In genomic region chr1:151059342-151060240, GRCh38 we compare ENCODE assay signal across 8 cellular contexts. TPM values are rescaled to one million over a fixed set of nuclear protein-coding genes. Genes with fewer than 3 reads are reported as not detected.
DNase-seq lines count a peak whose midpoint lies in the region; ATAC-seq and TF ChIP-seq lines count a peak whose summit lies in the region.

A gene with protein sequence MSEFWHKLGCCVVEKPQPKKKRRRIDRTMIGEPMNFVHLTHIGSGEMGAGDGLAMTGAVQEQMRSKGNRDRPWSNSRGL (minus strand): TSS chr1:151059622. CDS start chr1:151055730, 3,892 bp downstream.

- peak; percentile 82 for ATAC-seq in HG02642 (IDR thresholded peaks at IDR 0.05; ENCODE audit: poor library complexity, unreplicated experiment)

- intact Hi-C loops in T-helper 1 cell treated with Interleukin-12 subunit alpha and Interleukin-12 subunit beta and Interleukin-4 antibody, amounts not matched to agents 30 ng/mL and 1 ng/mL, for 36 hours (cut with micrococcal nuclease), result loop anchor here (1.0 to 5.0 kb wide), 13 partner anchors 11 to 697 kb away; partner anchors contain the start of genes GABPB2, GOLPH3L, LYSMD1 and MCL1
- intact Hi-C loops in vagina (cut with DNase I), result no loop called here

- DNase-seq in NCI-H1436 (lab: John Stamatoyannopoulos, UW) (peak; percentile 80), amniotic stem cell (lab: John Stamatoyannopoulos, UW) (peak; percentile 73), right atrium auricular region (ENCODE audit: low spot score) (peak; percentile 86), putamen (ENCODE audit: low spot score) (peak; percentile 79), vagina (ENCODE audit: extremely low spot score in 2 of 2) (no peak)

- H3K9me3 ChIP-seq in right atrium auricular region (no peaks in the 10 kb centered on the region), vagina (no peaks in the 10 kb centered on the region)

- H3K27me3 ChIP-seq in right atrium auricular region (no peaks in the 10 kb centered on the region), vagina (no peaks in the 10 kb centered on the region)

- H3K4me1 ChIP-seq in right atrium auricular region, result peaks cover 0 to 49% of the 10 kb centered on the region in 2 donors
- peaks cover 47% of the 10 kb centered on the region for H3K4me1 ChIP-seq in vagina

- H3K36me3 ChIP-seq in right atrium auricular region, result peaks cover 18% of the 10 kb centered on the region
- peaks cover 1 to 12% of the 10 kb centered on the region in 2 donors for H3K36me3 ChIP-seq in vagina

- TF ChIP-seq POLR2A in vagina (IDR thresholded peaks at IDR 0.05), result peak in 1 of 2 donors; percentile 79

- TF ChIP-seq CTCF in GM12874 (IDR thresholded peaks at IDR 0.05; ENCODE audit: insufficient read depth, low read depth, low read length), result peak; percentile 93
- TF ChIP-seq CTCF in right atrium auricular region (IDR thresholded peaks at IDR 0.05), result peak; percentile 85 to 98
- TF ChIP-seq CTCF in vagina (IDR thresholded peaks at IDR 0.05), result peak in 2 of 3 experiments; percentile 58 to 80

- H3K27ac ChIP-seq in right atrium auricular region (peak within 1 kb of the TSS; percentile 96 to 98), vagina (peak within 1 kb of the TSS; percentile 90)

- H3K4me3 ChIP-seq in right atrium auricular region (peak within 1 kb of the TSS; percentile 86 to 94), vagina (peak within 1 kb of the TSS; percentile 72 to 76)

RNA-seq across cellular contexts. Expression of the gene that starts here (rescaled TPM):
- 370 and 379 TPM in 2 replicates for total RNA-seq in T-helper 1 cell treated with Interleukin-12 subunit alpha and Interleukin-12 subunit beta and Interleukin-4 antibody, amounts not matched to agents 30 ng/mL and 1 ng/mL, for 36 hours
- 10 to 100 TPM; 18.2 to 37.5 TPM for total RNA-seq in right atrium auricular region
- total RNA-seq in vagina, result 89.1 TPM

Comparison
In these comparisons a context has a peak if more than half of its experiments do, and no peak if none do; other contexts are left out.
1. DNase-seq: peak in NCI-H1436 (single experiment), amniotic stem cell (single experiment), right atrium auricular region (single experiment) and putamen (single experiment); none in vagina (0 of 2).
2. Peak in every context shown above with its lines, with median percentiles within 50 percentile points of each other: CTCF ChIP-seq.